In genomic region chr19:48510421-48511268, GRCh38 we compare ENCODE assay signal across 1 cellular context.
TF ChIP-seq lines count a peak whose summit lies in the region.

No MANE protein-coding gene starts in this region.

TF ChIP-seq in HepG2, 621 proteins besides CTCF, POLR2A, EP300 and RAD21 (continues in another document):
- TF ChIP-seq ZNF615 (CRISPR knock-in tag; IDR thresholded peaks at IDR 0.05; ENCODE audit: borderline replicate concordance) (no peak), MEF2D (CRISPR knock-in tag; IDR thresholded peaks at IDR 0.05) (no peak), ZNF460 (CRISPR knock-in tag; IDR thresholded peaks at IDR 0.05; ENCODE audit: borderline replicate concordance) (no peak), RARG (CRISPR knock-in tag; IDR thresholded peaks at IDR 0.05; ENCODE audit: low read depth) (no peak), THAP11 (CRISPR knock-in tag; IDR thresholded peaks at IDR 0.05) (peak; percentile 100), ZNF513 (CRISPR knock-in tag; conservative IDR thresholded peaks at IDR 0.05) (0 out of 2 replicates have a peak, but pooled peaks have one; percentile 78), GABPA (IDR thresholded peaks at IDR 0.05; ENCODE audit: low read depth, low read length) (no peak), GABPA (CRISPR knock-in tag; IDR thresholded peaks at IDR 0.05; ENCODE audit: low read depth) (0 out of 2 replicates have a peak, but pooled peaks have one; percentile 11), SUZ12 (IDR thresholded peaks at IDR 0.05; ENCODE audit: low read depth, low read length) (peak; percentile 98), ZFP62 (CRISPR knock-in tag; IDR thresholded peaks at IDR 0.05) (peak; percentile 94), GPBP1L1 (CRISPR knock-in tag; IDR thresholded peaks at IDR 0.05) (no peak), ZNF574 (CRISPR knock-in tag; IDR thresholded peaks at IDR 0.05) (peak; percentile 71; the same call in 1 of the 2 replicates), RARA (CRISPR knock-in tag; IDR thresholded peaks at IDR 0.05) (no peak), ZNF597 (CRISPR knock-in tag; IDR thresholded peaks at IDR 0.05) (0 out of 2 replicates have a peak, but pooled peaks have one; percentile 78), NFYB (CRISPR knock-in tag; IDR thresholded peaks at IDR 0.05) (peak; percentile 7; the same call in 1 of the 2 replicates), SP1 (IDR thresholded peaks at IDR 0.05) (no peak), SP1 (CRISPR knock-in tag; IDR thresholded peaks at IDR 0.05) (no peak), TCF7L2 (IDR thresholded peaks at IDR 0.05; ENCODE audit: low read depth, low read length) (no peak), TBL1XR1 (IDR thresholded peaks at IDR 0.05; ENCODE audit: borderline replicate concordance, low read length, partially characterized antibody) (peak; percentile 72), NR2C2 (CRISPR knock-in tag; IDR thresholded peaks at IDR 0.05; ENCODE audit: borderline replicate concordance) (peak; percentile 58), ZNF670 (CRISPR knock-in tag; IDR thresholded peaks at IDR 0.05; ENCODE audit: borderline replicate concordance) (no peak), CC2D1A (CRISPR knock-in tag; IDR thresholded peaks at IDR 0.05) (no peak), ZFY (CRISPR knock-in tag; IDR thresholded peaks at IDR 0.05) (peak; percentile 19; the same call in 1 of the 2 replicates), SP5 (CRISPR knock-in tag; IDR thresholded peaks at IDR 0.05; ENCODE audit: borderline replicate concordance, low read depth) (no peak), SALL1 (CRISPR knock-in tag; IDR thresholded peaks at IDR 0.05) (peak; percentile 28; the same call in 1 of the 2 replicates), ZNF143 (CRISPR knock-in tag; IDR thresholded peaks at IDR 0.05) (peak; percentile 97), IRF2 (CRISPR knock-in tag; IDR thresholded peaks at IDR 0.05) (0 out of 2 replicates have a peak, but pooled peaks have one; percentile 23), TBP (CRISPR knock-in tag; IDR thresholded peaks at IDR 0.05) (peak; percentile 97), TIGD3 (CRISPR knock-in tag; IDR thresholded peaks at IDR 0.05; ENCODE audit: borderline replicate concordance) (no peak), KDM2A (CRISPR knock-in tag; IDR thresholded peaks at IDR 0.05; ENCODE audit: borderline replicate concordance, low read depth) (peak; percentile 34; the same call in 1 of the 2 replicates), HCFC1 (IDR thresholded peaks at IDR 0.05; ENCODE audit: low read depth, low read length) (peak; percentile 97)
- TF ChIP-seq, protein P1, sequence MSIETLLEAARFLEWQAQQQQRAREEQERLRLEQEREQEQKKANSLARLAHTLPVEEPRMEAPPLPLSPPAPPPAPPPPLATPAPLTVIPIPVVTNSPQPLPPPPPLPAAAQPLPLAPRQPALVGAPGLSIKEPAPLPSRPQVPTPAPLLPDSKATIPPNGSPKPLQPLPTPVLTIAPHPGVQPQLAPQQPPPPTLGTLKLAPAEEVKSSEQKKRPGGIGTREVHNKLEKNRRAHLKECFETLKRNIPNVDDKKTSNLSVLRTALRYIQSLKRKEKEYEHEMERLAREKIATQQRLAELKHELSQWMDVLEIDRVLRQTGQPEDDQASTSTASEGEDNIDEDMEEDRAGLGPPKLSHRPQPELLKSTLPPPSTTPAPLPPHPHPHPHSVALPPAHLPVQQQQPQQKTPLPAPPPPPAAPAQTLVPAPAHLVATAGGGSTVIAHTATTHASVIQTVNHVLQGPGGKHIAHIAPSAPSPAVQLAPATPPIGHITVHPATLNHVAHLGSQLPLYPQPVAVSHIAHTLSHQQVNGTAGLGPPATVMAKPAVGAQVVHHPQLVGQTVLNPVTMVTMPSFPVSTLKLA (IDR thresholded peaks at IDR 0.05) = peak; percentile 45
- TF ChIP-seq, protein P2, sequence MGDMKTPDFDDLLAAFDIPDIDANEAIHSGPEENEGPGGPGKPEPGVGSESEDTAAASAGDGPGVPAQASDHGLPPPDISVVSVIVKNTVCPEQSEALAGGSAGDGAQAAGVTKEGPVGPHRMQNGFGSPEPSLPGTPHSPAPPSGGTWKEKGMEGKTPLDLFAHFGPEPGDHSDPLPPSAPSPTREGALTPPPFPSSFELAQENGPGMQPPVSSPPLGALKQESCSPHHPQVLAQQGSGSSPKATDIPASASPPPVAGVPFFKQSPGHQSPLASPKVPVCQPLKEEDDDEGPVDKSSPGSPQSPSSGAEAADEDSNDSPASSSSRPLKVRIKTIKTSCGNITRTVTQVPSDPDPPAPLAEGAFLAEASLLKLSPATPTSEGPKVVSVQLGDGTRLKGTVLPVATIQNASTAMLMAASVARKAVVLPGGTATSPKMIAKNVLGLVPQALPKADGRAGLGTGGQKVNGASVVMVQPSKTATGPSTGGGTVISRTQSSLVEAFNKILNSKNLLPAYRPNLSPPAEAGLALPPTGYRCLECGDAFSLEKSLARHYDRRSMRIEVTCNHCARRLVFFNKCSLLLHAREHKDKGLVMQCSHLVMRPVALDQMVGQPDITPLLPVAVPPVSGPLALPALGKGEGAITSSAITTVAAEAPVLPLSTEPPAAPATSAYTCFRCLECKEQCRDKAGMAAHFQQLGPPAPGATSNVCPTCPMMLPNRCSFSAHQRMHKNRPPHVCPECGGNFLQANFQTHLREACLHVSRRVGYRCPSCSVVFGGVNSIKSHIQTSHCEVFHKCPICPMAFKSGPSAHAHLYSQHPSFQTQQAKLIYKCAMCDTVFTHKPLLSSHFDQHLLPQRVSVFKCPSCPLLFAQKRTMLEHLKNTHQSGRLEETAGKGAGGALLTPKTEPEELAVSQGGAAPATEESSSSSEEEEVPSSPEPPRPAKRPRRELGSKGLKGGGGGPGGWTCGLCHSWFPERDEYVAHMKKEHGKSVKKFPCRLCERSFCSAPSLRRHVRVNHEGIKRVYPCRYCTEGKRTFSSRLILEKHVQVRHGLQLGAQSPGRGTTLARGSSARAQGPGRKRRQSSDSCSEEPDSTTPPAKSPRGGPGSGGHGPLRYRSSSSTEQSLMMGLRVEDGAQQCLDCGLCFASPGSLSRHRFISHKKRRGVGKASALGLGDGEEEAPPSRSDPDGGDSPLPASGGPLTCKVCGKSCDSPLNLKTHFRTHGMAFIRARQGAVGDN (CRISPR knock-in tag; IDR thresholded peaks at IDR 0.05) = peak; percentile 20
- TF ChIP-seq, protein P3, sequence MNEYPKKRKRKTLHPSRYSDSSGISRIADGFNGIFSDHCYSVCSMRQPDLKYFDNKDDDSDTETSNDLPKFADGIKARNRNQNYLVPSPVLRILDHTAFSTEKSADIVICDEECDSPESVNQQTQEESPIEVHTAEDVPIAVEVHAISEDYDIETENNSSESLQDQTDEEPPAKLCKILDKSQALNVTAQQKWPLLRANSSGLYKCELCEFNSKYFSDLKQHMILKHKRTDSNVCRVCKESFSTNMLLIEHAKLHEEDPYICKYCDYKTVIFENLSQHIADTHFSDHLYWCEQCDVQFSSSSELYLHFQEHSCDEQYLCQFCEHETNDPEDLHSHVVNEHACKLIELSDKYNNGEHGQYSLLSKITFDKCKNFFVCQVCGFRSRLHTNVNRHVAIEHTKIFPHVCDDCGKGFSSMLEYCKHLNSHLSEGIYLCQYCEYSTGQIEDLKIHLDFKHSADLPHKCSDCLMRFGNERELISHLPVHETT (CRISPR knock-in tag; conservative IDR thresholded peaks at IDR 0.05) = 0 out of 2 replicates have a peak, but pooled peaks have one; percentile 26
- TF ChIP-seq, protein P4, sequence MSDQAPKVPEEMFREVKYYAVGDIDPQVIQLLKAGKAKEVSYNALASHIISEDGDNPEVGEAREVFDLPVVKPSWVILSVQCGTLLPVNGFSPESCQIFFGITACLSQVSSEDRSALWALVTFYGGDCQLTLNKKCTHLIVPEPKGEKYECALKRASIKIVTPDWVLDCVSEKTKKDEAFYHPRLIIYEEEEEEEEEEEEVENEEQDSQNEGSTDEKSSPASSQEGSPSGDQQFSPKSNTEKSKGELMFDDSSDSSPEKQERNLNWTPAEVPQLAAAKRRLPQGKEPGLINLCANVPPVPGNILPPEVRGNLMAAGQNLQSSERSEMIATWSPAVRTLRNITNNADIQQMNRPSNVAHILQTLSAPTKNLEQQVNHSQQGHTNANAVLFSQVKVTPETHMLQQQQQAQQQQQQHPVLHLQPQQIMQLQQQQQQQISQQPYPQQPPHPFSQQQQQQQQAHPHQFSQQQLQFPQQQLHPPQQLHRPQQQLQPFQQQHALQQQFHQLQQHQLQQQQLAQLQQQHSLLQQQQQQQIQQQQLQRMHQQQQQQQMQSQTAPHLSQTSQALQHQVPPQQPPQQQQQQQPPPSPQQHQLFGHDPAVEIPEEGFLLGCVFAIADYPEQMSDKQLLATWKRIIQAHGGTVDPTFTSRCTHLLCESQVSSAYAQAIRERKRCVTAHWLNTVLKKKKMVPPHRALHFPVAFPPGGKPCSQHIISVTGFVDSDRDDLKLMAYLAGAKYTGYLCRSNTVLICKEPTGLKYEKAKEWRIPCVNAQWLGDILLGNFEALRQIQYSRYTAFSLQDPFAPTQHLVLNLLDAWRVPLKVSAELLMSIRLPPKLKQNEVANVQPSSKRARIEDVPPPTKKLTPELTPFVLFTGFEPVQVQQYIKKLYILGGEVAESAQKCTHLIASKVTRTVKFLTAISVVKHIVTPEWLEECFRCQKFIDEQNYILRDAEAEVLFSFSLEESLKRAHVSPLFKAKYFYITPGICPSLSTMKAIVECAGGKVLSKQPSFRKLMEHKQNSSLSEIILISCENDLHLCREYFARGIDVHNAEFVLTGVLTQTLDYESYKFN (CRISPR knock-in tag; conservative IDR thresholded peaks at IDR 0.05) = no peak
- TF ChIP-seq, protein P5, sequence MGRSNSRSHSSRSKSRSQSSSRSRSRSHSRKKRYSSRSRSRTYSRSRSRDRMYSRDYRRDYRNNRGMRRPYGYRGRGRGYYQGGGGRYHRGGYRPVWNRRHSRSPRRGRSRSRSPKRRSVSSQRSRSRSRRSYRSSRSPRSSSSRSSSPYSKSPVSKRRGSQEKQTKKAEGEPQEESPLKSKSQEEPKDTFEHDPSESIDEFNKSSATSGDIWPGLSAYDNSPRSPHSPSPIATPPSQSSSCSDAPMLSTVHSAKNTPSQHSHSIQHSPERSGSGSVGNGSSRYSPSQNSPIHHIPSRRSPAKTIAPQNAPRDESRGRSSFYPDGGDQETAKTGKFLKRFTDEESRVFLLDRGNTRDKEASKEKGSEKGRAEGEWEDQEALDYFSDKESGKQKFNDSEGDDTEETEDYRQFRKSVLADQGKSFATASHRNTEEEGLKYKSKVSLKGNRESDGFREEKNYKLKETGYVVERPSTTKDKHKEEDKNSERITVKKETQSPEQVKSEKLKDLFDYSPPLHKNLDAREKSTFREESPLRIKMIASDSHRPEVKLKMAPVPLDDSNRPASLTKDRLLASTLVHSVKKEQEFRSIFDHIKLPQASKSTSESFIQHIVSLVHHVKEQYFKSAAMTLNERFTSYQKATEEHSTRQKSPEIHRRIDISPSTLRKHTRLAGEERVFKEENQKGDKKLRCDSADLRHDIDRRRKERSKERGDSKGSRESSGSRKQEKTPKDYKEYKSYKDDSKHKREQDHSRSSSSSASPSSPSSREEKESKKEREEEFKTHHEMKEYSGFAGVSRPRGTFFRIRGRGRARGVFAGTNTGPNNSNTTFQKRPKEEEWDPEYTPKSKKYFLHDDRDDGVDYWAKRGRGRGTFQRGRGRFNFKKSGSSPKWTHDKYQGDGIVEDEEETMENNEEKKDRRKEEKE (IDR thresholded peaks at IDR 0.05) = no peak
